In genomic region chr1:244846653-244847052, GRCh38 we compare ENCODE assay signal across 1 cellular context.
TF ChIP-seq lines count a peak whose summit lies in the region.

No MANE protein-coding gene starts in this region.

TF ChIP-seq in WTC11, 78 proteins besides CTCF, POLR2A, EP300 and RAD21:
- no peak for TF ChIP-seq ARID4B (CRISPR knock-in tag; IDR thresholded peaks at IDR 0.05; ENCODE audit: borderline replicate concordance)
- TF ChIP-seq GRHL2 (CRISPR knock-in tag; IDR thresholded peaks at IDR 0.05; ENCODE audit: insufficient replicate concordance, severe bottlenecking), result no peak
- TF ChIP-seq ELF4 (CRISPR knock-in tag; IDR thresholded peaks at IDR 0.05; ENCODE audit: low read depth), result no peak
- no peak for TF ChIP-seq NFYB (CRISPR knock-in tag; conservative IDR thresholded peaks at IDR 0.05; ENCODE audit: low read depth)
